Comparison of ENCODE assay signal across 1 cellular context in the genomic region with DNA sequence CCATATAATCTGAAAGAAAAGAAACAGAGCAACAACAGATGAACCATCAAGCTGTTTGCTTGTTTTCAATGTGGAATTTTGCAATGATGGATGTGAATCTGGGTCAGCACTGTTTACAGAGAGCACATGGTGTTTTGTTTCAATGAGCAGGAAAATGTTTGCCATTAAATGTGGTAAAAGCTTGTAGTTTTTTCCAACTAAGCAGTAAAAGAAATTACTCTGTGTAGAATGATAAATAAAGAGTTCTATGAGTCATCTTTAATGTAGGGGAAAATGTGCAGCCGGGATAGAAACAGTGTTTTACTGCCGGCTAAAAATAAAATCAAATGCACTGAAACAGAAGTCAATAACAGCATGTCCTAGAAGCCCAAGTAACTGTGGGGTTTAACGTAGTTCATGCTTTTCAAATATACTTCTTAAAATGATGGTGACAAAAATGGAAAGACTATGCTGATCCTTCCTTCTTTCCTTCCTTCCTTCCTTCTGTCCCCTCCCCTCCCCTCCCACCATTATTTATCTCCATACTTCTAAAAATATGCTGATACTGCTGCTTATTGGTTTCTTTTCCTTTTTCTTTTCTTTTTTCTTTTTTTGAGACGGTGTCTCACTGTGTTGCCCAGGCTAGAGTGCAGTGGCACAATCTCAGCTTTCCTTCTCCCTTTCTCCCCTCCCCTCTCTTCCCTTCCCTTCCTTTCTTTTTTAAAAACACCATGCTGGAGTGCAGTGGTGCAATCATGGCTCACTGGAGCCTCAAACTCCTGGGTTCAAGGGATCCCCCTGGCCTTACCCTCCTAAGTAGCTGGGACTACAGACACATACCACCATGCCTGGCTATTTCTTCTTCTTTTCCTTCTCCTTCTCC.
TF ChIP-seq lines count a peak whose summit lies in the region.

No MANE protein-coding gene starts in this region.

TF ChIP-seq in HepG2, 621 proteins besides CTCF, POLR2A, EP300 and RAD21 (continued from another document and continues in another):
- no peak for TF ChIP-seq PAF1 (CRISPR knock-in tag; IDR thresholded peaks at IDR 0.05)
- TF ChIP-seq SRF (IDR thresholded peaks at IDR 0.05; ENCODE audit: low read depth, low read length): no peak
- no peak for TF ChIP-seq ZNF577 (CRISPR knock-in tag; IDR thresholded peaks at IDR 0.05; ENCODE audit: borderline replicate concordance, low read depth)
- no peak for TF ChIP-seq ZFP82 (CRISPR knock-in tag; IDR thresholded peaks at IDR 0.05; ENCODE audit: borderline replicate concordance)
- TF ChIP-seq ATF7-NPFF (CRISPR knock-in tag; IDR thresholded peaks at IDR 0.05; ENCODE audit: low read depth): no peak
- TF ChIP-seq, protein P1, sequence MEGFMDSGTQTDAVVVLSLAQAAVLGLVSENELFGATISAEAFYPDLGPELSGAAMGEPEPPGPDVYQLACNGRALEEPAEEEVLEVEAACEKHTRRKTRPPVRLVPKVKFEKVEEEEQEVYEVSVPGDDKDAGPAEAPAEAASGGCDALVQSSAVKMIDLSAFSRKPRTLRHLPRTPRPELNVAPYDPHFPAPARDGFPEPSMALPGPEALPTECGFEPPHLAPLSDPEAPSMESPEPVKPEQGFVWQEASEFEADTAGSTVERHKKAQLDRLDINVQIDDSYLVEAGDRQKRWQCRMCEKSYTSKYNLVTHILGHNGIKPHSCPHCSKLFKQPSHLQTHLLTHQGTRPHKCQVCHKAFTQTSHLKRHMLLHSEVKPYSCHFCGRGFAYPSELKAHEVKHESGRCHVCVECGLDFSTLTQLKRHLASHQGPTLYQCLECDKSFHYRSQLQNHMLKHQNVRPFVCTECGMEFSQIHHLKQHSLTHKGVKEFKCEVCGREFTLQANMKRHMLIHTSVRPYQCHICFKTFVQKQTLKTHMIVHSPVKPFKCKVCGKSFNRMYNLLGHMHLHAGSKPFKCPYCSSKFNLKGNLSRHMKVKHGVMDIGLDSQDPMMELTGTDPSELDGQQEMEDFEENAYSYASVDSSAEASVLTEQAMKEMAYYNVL (CRISPR knock-in tag; IDR thresholded peaks at IDR 0.05; ENCODE audit: borderline replicate concordance): peak; percentile 36; the same call in 1 of the 2 replicates
- TF ChIP-seq, protein P2, sequence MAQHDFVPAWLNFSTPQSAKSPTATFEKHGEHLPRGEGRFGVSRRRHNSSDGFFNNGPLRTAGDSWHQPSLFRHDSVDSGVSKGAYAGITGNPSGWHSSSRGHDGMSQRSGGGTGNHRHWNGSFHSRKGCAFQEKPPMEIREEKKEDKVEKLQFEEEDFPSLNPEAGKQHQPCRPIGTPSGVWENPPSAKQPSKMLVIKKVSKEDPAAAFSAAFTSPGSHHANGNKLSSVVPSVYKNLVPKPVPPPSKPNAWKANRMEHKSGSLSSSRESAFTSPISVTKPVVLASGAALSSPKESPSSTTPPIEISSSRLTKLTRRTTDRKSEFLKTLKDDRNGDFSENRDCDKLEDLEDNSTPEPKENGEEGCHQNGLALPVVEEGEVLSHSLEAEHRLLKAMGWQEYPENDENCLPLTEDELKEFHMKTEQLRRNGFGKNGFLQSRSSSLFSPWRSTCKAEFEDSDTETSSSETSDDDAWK (CRISPR knock-in tag; IDR thresholded peaks at IDR 0.05): no peak
- TF ChIP-seq GLI4 (CRISPR knock-in tag; IDR thresholded peaks at IDR 0.05; ENCODE audit: borderline replicate concordance): no peak
- TF ChIP-seq SALL2 (CRISPR knock-in tag; IDR thresholded peaks at IDR 0.05): no peak
- TF ChIP-seq, protein P3, sequence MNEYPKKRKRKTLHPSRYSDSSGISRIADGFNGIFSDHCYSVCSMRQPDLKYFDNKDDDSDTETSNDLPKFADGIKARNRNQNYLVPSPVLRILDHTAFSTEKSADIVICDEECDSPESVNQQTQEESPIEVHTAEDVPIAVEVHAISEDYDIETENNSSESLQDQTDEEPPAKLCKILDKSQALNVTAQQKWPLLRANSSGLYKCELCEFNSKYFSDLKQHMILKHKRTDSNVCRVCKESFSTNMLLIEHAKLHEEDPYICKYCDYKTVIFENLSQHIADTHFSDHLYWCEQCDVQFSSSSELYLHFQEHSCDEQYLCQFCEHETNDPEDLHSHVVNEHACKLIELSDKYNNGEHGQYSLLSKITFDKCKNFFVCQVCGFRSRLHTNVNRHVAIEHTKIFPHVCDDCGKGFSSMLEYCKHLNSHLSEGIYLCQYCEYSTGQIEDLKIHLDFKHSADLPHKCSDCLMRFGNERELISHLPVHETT (CRISPR knock-in tag; conservative IDR thresholded peaks at IDR 0.05): no peak
- TF ChIP-seq MEIS2 (CRISPR knock-in tag; IDR thresholded peaks at IDR 0.05): peak; percentile 98
- TF ChIP-seq ESRRA (CRISPR knock-in tag; IDR thresholded peaks at IDR 0.05; ENCODE audit: low read depth): no peak
- TF ChIP-seq RXRA (CRISPR knock-in tag; IDR thresholded peaks at IDR 0.05): no peak
- no peak; the same call in 1 of the 2 replicates for TF ChIP-seq KDM5A (IDR thresholded peaks at IDR 0.05; ENCODE audit: borderline replicate concordance, low read length)
- no peak for TF ChIP-seq KLF15 (CRISPR knock-in tag; IDR thresholded peaks at IDR 0.05; ENCODE audit: borderline replicate concordance)
- TF ChIP-seq, protein P4, sequence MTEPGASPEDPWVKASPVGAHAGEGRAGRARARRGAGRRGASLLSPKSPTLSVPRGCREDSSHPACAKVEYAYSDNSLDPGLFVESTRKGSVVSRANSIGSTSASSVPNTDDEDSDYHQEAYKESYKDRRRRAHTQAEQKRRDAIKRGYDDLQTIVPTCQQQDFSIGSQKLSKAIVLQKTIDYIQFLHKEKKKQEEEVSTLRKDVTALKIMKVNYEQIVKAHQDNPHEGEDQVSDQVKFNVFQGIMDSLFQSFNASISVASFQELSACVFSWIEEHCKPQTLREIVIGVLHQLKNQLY (CRISPR knock-in tag; IDR thresholded peaks at IDR 0.05): no peak; the same call in 1 of the 2 replicates
- TF ChIP-seq, protein P5, sequence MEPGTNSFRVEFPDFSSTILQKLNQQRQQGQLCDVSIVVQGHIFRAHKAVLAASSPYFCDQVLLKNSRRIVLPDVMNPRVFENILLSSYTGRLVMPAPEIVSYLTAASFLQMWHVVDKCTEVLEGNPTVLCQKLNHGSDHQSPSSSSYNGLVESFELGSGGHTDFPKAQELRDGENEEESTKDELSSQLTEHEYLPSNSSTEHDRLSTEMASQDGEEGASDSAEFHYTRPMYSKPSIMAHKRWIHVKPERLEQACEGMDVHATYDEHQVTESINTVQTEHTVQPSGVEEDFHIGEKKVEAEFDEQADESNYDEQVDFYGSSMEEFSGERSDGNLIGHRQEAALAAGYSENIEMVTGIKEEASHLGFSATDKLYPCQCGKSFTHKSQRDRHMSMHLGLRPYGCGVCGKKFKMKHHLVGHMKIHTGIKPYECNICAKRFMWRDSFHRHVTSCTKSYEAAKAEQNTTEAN (CRISPR knock-in tag; conservative IDR thresholded peaks at IDR 0.05): peak; percentile 64
- no peak for TF ChIP-seq ZNF558 (CRISPR knock-in tag; IDR thresholded peaks at IDR 0.05; ENCODE audit: borderline replicate concordance)
- no peak for TF ChIP-seq ZSCAN31 (CRISPR knock-in tag; IDR thresholded peaks at IDR 0.05; ENCODE audit: low read depth)
- TF ChIP-seq, protein P6, sequence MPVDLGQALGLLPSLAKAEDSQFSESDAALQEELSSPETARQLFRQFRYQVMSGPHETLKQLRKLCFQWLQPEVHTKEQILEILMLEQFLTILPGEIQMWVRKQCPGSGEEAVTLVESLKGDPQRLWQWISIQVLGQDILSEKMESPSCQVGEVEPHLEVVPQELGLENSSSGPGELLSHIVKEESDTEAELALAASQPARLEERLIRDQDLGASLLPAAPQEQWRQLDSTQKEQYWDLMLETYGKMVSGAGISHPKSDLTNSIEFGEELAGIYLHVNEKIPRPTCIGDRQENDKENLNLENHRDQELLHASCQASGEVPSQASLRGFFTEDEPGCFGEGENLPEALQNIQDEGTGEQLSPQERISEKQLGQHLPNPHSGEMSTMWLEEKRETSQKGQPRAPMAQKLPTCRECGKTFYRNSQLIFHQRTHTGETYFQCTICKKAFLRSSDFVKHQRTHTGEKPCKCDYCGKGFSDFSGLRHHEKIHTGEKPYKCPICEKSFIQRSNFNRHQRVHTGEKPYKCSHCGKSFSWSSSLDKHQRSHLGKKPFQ (CRISPR knock-in tag; IDR thresholded peaks at IDR 0.05; ENCODE audit: insufficient replicate concordance): peak; percentile 35
- no peak for TF ChIP-seq ZNF34 (CRISPR knock-in tag; IDR thresholded peaks at IDR 0.05; ENCODE audit: borderline replicate concordance)
- TF ChIP-seq ZNF790 (CRISPR knock-in tag; IDR thresholded peaks at IDR 0.05; ENCODE audit: borderline replicate concordance): no peak
- TF ChIP-seq ZNF501 (CRISPR knock-in tag; IDR thresholded peaks at IDR 0.05): no peak
- no peak for TF ChIP-seq ZNF556 (CRISPR knock-in tag; IDR thresholded peaks at IDR 0.05; ENCODE audit: borderline replicate concordance)
- TF ChIP-seq SMAD9 (CRISPR knock-in tag; IDR thresholded peaks at IDR 0.05): no peak
- TF ChIP-seq STAG1 (CRISPR knock-in tag; IDR thresholded peaks at IDR 0.05): no peak
- TF ChIP-seq, protein P7, sequence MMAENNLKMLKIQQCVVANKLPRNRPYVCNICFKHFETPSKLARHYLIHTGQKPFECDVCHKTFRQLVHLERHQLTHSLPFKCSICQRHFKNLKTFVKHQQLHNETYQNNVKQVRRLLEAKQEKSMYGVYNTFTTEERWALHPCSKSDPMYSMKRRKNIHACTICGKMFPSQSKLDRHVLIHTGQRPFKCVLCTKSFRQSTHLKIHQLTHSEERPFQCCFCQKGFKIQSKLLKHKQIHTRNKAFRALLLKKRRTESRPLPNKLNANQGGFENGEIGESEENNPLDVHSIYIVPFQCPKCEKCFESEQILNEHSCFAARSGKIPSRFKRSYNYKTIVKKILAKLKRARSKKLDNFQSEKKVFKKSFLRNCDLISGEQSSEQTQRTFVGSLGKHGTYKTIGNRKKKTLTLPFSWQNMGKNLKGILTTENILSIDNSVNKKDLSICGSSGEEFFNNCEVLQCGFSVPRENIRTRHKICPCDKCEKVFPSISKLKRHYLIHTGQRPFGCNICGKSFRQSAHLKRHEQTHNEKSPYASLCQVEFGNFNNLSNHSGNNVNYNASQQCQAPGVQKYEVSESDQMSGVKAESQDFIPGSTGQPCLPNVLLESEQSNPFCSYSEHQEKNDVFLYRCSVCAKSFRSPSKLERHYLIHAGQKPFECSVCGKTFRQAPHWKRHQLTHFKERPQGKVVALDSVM (CRISPR knock-in tag; IDR thresholded peaks at IDR 0.05): no peak
- TF ChIP-seq BCL6 (CRISPR knock-in tag; IDR thresholded peaks at IDR 0.05): peak; percentile 81
- TF ChIP-seq, protein P8, sequence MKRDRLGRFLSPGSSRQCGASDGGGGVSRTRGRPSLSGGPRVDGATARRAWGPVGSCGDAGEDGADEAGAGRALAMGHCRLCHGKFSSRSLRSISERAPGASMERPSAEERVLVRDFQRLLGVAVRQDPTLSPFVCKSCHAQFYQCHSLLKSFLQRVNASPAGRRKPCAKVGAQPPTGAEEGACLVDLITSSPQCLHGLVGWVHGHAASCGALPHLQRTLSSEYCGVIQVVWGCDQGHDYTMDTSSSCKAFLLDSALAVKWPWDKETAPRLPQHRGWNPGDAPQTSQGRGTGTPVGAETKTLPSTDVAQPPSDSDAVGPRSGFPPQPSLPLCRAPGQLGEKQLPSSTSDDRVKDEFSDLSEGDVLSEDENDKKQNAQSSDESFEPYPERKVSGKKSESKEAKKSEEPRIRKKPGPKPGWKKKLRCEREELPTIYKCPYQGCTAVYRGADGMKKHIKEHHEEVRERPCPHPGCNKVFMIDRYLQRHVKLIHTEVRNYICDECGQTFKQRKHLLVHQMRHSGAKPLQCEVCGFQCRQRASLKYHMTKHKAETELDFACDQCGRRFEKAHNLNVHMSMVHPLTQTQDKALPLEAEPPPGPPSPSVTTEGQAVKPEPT (CRISPR knock-in tag; IDR thresholded peaks at IDR 0.05; ENCODE audit: low read depth): no peak
- no peak for TF ChIP-seq ZBTB38 (CRISPR knock-in tag; IDR thresholded peaks at IDR 0.05)
- no peak for TF ChIP-seq ZNF660 (CRISPR knock-in tag; IDR thresholded peaks at IDR 0.05; ENCODE audit: borderline replicate concordance, low read depth)
- TF ChIP-seq ZNF629 (CRISPR knock-in tag; conservative IDR thresholded peaks at IDR 0.05): no peak
- peak; percentile 32; the same call in 1 of the 2 replicates for TF ChIP-seq REPIN1 (CRISPR knock-in tag; IDR thresholded peaks at IDR 0.05; ENCODE audit: borderline replicate concordance, low read depth)
- no peak for TF ChIP-seq ZNF619 (CRISPR knock-in tag; IDR thresholded peaks at IDR 0.05)
- TF ChIP-seq ZBTB21 (CRISPR knock-in tag; IDR thresholded peaks at IDR 0.05): no peak
- TF ChIP-seq, protein P9, sequence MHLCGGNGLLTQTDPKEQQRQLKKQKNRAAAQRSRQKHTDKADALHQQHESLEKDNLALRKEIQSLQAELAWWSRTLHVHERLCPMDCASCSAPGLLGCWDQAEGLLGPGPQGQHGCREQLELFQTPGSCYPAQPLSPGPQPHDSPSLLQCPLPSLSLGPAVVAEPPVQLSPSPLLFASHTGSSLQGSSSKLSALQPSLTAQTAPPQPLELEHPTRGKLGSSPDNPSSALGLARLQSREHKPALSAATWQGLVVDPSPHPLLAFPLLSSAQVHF (CRISPR knock-in tag; IDR thresholded peaks at IDR 0.05): no peak
- TF ChIP-seq ZNF460 (CRISPR knock-in tag; IDR thresholded peaks at IDR 0.05; ENCODE audit: borderline replicate concordance): no peak
- no peak for TF ChIP-seq PCBP1 (IDR thresholded peaks at IDR 0.05; ENCODE audit: borderline replicate concordance, low read depth, low read length)
- TF ChIP-seq KDM3A (CRISPR knock-in tag; IDR thresholded peaks at IDR 0.05; ENCODE audit: low read depth): no peak
- TF ChIP-seq HNRNPH1 (optimal IDR thresholded peaks at IDR 0.05; ENCODE audit: low read depth, low read length): no peak
- TF ChIP-seq, protein P10, sequence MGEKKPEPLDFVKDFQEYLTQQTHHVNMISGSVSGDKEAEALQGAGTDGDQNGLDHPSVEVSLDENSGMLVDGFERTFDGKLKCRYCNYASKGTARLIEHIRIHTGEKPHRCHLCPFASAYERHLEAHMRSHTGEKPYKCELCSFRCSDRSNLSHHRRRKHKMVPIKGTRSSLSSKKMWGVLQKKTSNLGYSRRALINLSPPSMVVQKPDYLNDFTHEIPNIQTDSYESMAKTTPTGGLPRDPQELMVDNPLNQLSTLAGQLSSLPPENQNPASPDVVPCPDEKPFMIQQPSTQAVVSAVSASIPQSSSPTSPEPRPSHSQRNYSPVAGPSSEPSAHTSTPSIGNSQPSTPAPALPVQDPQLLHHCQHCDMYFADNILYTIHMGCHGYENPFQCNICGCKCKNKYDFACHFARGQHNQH (CRISPR knock-in tag; IDR thresholded peaks at IDR 0.05): peak; percentile 63; the same call in 1 of the 2 replicates
- no peak for TF ChIP-seq ZNF441 (CRISPR knock-in tag; IDR thresholded peaks at IDR 0.05; ENCODE audit: borderline replicate concordance)
- TF ChIP-seq PLRG1 (conservative IDR thresholded peaks at IDR 0.05): no peak
- no peak for TF ChIP-seq CBFB (CRISPR knock-in tag; IDR thresholded peaks at IDR 0.05)
- TF ChIP-seq, protein P11, sequence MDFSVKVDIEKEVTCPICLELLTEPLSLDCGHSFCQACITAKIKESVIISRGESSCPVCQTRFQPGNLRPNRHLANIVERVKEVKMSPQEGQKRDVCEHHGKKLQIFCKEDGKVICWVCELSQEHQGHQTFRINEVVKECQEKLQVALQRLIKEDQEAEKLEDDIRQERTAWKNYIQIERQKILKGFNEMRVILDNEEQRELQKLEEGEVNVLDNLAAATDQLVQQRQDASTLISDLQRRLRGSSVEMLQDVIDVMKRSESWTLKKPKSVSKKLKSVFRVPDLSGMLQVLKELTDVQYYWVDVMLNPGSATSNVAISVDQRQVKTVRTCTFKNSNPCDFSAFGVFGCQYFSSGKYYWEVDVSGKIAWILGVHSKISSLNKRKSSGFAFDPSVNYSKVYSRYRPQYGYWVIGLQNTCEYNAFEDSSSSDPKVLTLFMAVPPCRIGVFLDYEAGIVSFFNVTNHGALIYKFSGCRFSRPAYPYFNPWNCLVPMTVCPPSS (IDR thresholded peaks at IDR 0.05): no peak
- TF ChIP-seq HOXA3 (CRISPR knock-in tag; IDR thresholded peaks at IDR 0.05): no peak
- no peak for TF ChIP-seq ZNF737 (CRISPR knock-in tag; IDR thresholded peaks at IDR 0.05; ENCODE audit: borderline replicate concordance)
- peak; percentile 42; the same call in 1 of the 2 replicates for TF ChIP-seq ZNF652 (CRISPR knock-in tag; IDR thresholded peaks at IDR 0.05; ENCODE audit: borderline replicate concordance, low read depth)
